ENCODE assay signal across 16 cellular contexts in genomic region chr2:19355416-19355821, GRCh38. TPM values are rescaled to one million over a fixed set of nuclear protein-coding genes. Genes with fewer than 3 reads are reported as not detected.
DNase-seq lines count a peak whose midpoint lies in the region; ATAC-seq and TF ChIP-seq lines count a peak whose summit lies in the region.
"Had no signal": no experiment of that assay in that cellular context is flagged by ENCODE, and none has a peak within 500 bp of the region (broad histone marks: within the 10 kb centered on the region; RNA-seq: fewer than 3 reads in every experiment).

No MANE protein-coding gene starts in this region.

- peak overlapping the region; percentile 87 to 97 for H3K27ac ChIP-seq in right atrium auricular region

- H3K4me1 ChIP-seq in right atrium auricular region = peaks cover 0 to 60% of the 10 kb centered on the region in 2 donors
- H3K4me1 ChIP-seq: BE2C had no signal

- DNase-seq in right atrium auricular region (ENCODE audit: low spot score) = no peak
- no peak for DNase-seq in Right ventricle myocardium superior
- DNase-seq in choroid plexus epithelial cell (ENCODE audit: low read depth) = peak; percentile 17
- peak; percentile 67 for DNase-seq in osteocyte (ENCODE audit: extremely low spot score, unreplicated experiment)
- no peak for DNase-seq in glomerular visceral epithelial cell (ENCODE audit: extremely low spot score)
- no peak for DNase-seq in dermis blood vessel endothelial cell
- DNase-seq: activated CD4-positive, alpha-beta T cell treated with anti-CD3 and anti-CD28 coated beads, Interleukin-2, amount 50 U/mL, for 1 hour; BE2C; heart left ventricle; NCI-H1092 treated with DMSO at 0.1 percent for 48 hours; NCI-H69 had no signal

- no peak overlapping the region for H3K27ac Mint-ChIP-seq in osteocyte (ENCODE audit: unreplicated experiment)
- H3K27ac Mint-ChIP-seq: activated naive CD4-positive, alpha-beta T cell treated with anti-CD3 and anti-CD28 coated beads, Interleukin-2, amount 50 U/mL, for 24 hours had no signal

- peaks cover 17% of the 10 kb centered on the region for H3K36me3 Mint-ChIP-seq in osteocyte (ENCODE audit: unreplicated experiment)
- H3K36me3 Mint-ChIP-seq: activated naive CD4-positive, alpha-beta T cell treated with anti-CD3 and anti-CD28 coated beads, Interleukin-2, amount 50 U/mL, for 24 hours; memory B cell had no signal

- no peak for TF ChIP-seq CTCF in right atrium auricular region (IDR thresholded peaks at IDR 0.05)
- no peak for TF ChIP-seq CTCF in choroid plexus epithelial cell (conservative IDR thresholded peaks at IDR 0.05; ENCODE audit: low read depth, low read length)
- TF ChIP-seq CTCF in osteocyte (IDR thresholded peaks at IDR 0.05) = no peak

- no peaks in the 10 kb centered on the region for H3K9me3 Mint-ChIP-seq in osteocyte (ENCODE audit: unreplicated experiment)
- H3K9me3 Mint-ChIP-seq: activated naive CD4-positive, alpha-beta T cell treated with anti-CD3 and anti-CD28 coated beads, Interleukin-2, amount 50 U/mL, for 24 hours; memory B cell had no signal

- peaks cover 28% of the 10 kb centered on the region for H3K36me3 ChIP-seq in right atrium auricular region
- H3K36me3 ChIP-seq: BE2C had no signal

- H3K4me3 ChIP-seq in right atrium auricular region (peak overlapping the region; percentile 62 to 79), choroid plexus epithelial cell (ENCODE audit: low read depth, low read length) (peak overlapping the region; percentile 76)

- H3K9me3 ChIP-seq in right atrium auricular region = no peaks in the 10 kb centered on the region
- H3K9me3 ChIP-seq: BE2C, heart left ventricle had no signal

- H3K27me3 ChIP-seq in right atrium auricular region = no peaks in the 10 kb centered on the region

- ATAC-seq in Right ventricle myocardium superior (ENCODE audit: poor library complexity) (no peak), GM19351 (IDR thresholded peaks at IDR 0.05; ENCODE audit: unreplicated experiment) (no peak), HG03442 (IDR thresholded peaks at IDR 0.05; ENCODE audit: unreplicated experiment) (no peak)
- ATAC-seq: heart left ventricle, Right ventricle myocardium inferior had no signal

- peaks cover 33% of the 10 kb centered on the region for H3K4me1 Mint-ChIP-seq in osteocyte (ENCODE audit: unreplicated experiment)

- no peak overlapping the region for H3K4me3 Mint-ChIP-seq in osteocyte (ENCODE audit: unreplicated experiment)
- H3K4me3 Mint-ChIP-seq: memory B cell had no signal

- H3K27me3 Mint-ChIP-seq in osteocyte (ENCODE audit: unreplicated experiment) = peaks cover 22% of the 10 kb centered on the region

- intact Hi-C loops in Right ventricle myocardium superior (cut with DNase I) = loop anchor here (5.0 to 10.0 kb wide), 2 partner anchors 509 to 603 kb away; no protein-coding TSS in a partner anchor

RNA-seq across cellular contexts. Expression of gene OSR1, which starts 3.0 kb away (rescaled TPM):
- total RNA-seq in right atrium auricular region = 10 to 100 TPM; 12.5 to 55.7 TPM
- total RNA-seq in Right ventricle myocardium superior = 5.4 TPM
- total RNA-seq in osteocyte = 5.8 and 6.1 TPM in 2 replicates
- 0.09 and 0.17 TPM in 2 replicates for total RNA-seq in dermis blood vessel endothelial cell

Comparison
In these comparisons a context has a peak if more than half of its experiments do, and no peak if none do; other contexts are left out.
1. DNase-seq: peak in choroid plexus epithelial cell (single experiment) and osteocyte (single experiment); none in right atrium auricular region (single experiment), Right ventricle myocardium superior (single experiment), glomerular visceral epithelial cell (single experiment) and dermis blood vessel endothelial cell (single experiment).